ENCODE assay signal across 31 cellular contexts in genomic region chrX:77441479-77441878, GRCh38. TPM values are rescaled to one million over a fixed set of nuclear protein-coding genes. Genes with fewer than 3 reads are reported as not detected.
"Had no signal": no experiment of that assay in that cellular context is flagged by ENCODE, and none has a peak within 500 bp of the region (broad histone marks: within the 10 kb centered on the region; RNA-seq: fewer than 3 reads in every experiment).

No MANE protein-coding gene starts in this region.

- ATAC-seq: mucosa of descending colon; naive thymus-derived CD4-positive, alpha-beta T cell; natural killer cell treated with Interleukin-12 subunit alpha and Interleukin-12 subunit beta and Interleukin-15 and Interleukin-18, amount 100 ng/mL, for 72 hours; right lobe of liver; stimulated activated memory B cell treated with anti-CD40 and anti-IgM and Interleukin-4, amounts not matched to agents 10 μg/mL and 1 μg/mL and 100 μg/mL, for 72 hours; stimulated activated naive CD8-positive, alpha-beta T cell treated with anti-CD3 and anti-CD28 coated beads, Interleukin-15, Interleukin-2, amounts not matched to agents 100 U/mL and 50 U/mL, for 24 hours; upper lobe of right lung had no signal

- H3K36me3 ChIP-seq: left ventricle myocardium inferior, ovary, right atrium auricular region, right lobe of liver, stomach, thyroid gland, upper lobe of right lung had no signal

- H3K27ac ChIP-seq: left ventricle myocardium inferior, ovary, right atrium auricular region, right lobe of liver, stomach, testis, thyroid gland, upper lobe of right lung had no signal

- DNase-seq: hypothalamus; islet precursor cell; left ventricle myocardium inferior; midbrain; mucosa of descending colon; naive thymus-derived CD4-positive, alpha-beta T cell; ovary; right lobe of liver; stimulated activated CD4-positive, alpha-beta T cell treated with anti-CD3 and anti-CD28 coated beads, Interleukin-1b, Interleukin-23, amount 100 ng/mL, for 48 hours; stimulated activated CD4-positive, alpha-beta T cell treated with anti-CD3 and anti-CD28 coated beads, Interleukin-2, amount 100 ng/mL, for 48 hours; stimulated activated CD4-positive, alpha-beta T cell treated with anti-CD3 and anti-CD28 coated beads, Interleukin-4, amount 100 ng/mL, for 4 hours; stimulated activated CD8-positive, alpha-beta memory T cell treated with anti-CD3 and anti-CD28 coated beads, Interleukin-4, amount 100 ng/mL, for 48 hours; stimulated activated naive CD8-positive, alpha-beta T cell treated with anti-CD3 and anti-CD28 coated beads, Interleukin-15, Interleukin-2, amounts not matched to agents 100 U/mL and 50 U/mL, for 24 hours; stomach; testis; thyroid gland; trophoblast cell; upper lobe of right lung had no signal

- H3K27me3 ChIP-seq: ovary, right atrium auricular region, right lobe of liver, testis, thyroid gland, upper lobe of right lung had no signal

- H3K4me3 ChIP-seq: left ventricle myocardium inferior, lung, mucosa of descending colon, ovary, right atrium auricular region, right lobe of liver, smooth muscle cell, stomach, testis, thyroid gland, upper lobe of right lung had no signal

- FAIRE-seq: urothelium cell line had no signal

- H3K4me3 Mint-ChIP-seq: memory B cell; naive thymus-derived CD4-positive, alpha-beta T cell; natural killer cell treated with Interleukin-12 subunit alpha and Interleukin-12 subunit beta and Interleukin-15 and Interleukin-18, amount 100 ng/mL, for 72 hours; stimulated activated memory B cell treated with anti-CD40 and anti-IgM and Interleukin-4, amounts not matched to agents 10 μg/mL and 1 μg/mL and 100 μg/mL, for 72 hours had no signal

- H3K9me3 ChIP-seq: left ventricle myocardium inferior, mucosa of descending colon, ovary, right atrium auricular region, right lobe of liver, stomach, testis, thyroid gland, upper lobe of right lung had no signal

- H3K9me3 Mint-ChIP-seq: memory B cell; natural killer cell treated with Interleukin-12 subunit alpha and Interleukin-12 subunit beta and Interleukin-15 and Interleukin-18, amount 100 ng/mL, for 72 hours; stimulated activated memory B cell treated with anti-CD40 and anti-IgM and Interleukin-4, amounts not matched to agents 10 μg/mL and 1 μg/mL and 100 μg/mL, for 72 hours had no signal

- H3K4me1 ChIP-seq: right atrium auricular region, right lobe of liver, testis, thyroid gland, upper lobe of right lung had no signal

- H3K4me2 ChIP-seq: smooth muscle cell had no signal

- H3K36me3 Mint-ChIP-seq: memory B cell; naive thymus-derived CD4-positive, alpha-beta T cell; natural killer cell treated with Interleukin-12 subunit alpha and Interleukin-12 subunit beta and Interleukin-15 and Interleukin-18, amount 100 ng/mL, for 72 hours; stimulated activated memory B cell treated with anti-CD40 and anti-IgM and Interleukin-4, amounts not matched to agents 10 μg/mL and 1 μg/mL and 100 μg/mL, for 72 hours had no signal

- H3K27ac Mint-ChIP-seq: memory B cell; naive thymus-derived CD4-positive, alpha-beta T cell; natural killer cell treated with Interleukin-12 subunit alpha and Interleukin-12 subunit beta and Interleukin-15 and Interleukin-18, amount 100 ng/mL, for 72 hours; progenitor cell of endocrine pancreas; stimulated activated memory B cell treated with anti-CD40 and anti-IgM and Interleukin-4, amounts not matched to agents 10 μg/mL and 1 μg/mL and 100 μg/mL, for 72 hours had no signal

RNA-seq across cellular contexts. Expression of gene FGF16, which starts 5.7 kb away (rescaled TPM):
- total RNA-seq: kidney epithelial cell; lung; mesenteric fat pad; myocyte; naive thymus-derived CD4-positive, alpha-beta T cell; natural killer cell treated with Interleukin-12 subunit alpha and Interleukin-12 subunit beta and Interleukin-15 and Interleukin-18, amount 100 ng/mL, for 72 hours; ovary; progenitor cell of endocrine pancreas; renal cortical epithelial cell; right atrium auricular region; right lobe of liver; smooth muscle cell; upper lobe of right lung had no signal
- polyA plus RNA-seq: naive thymus-derived CD4-positive, alpha-beta T cell; neural cell; smooth muscle cell; stomach had no signal
